Comparison of ENCODE assay signal across 33 cellular contexts in genomic region chr13:59439776-59440428, GRCh38.
DNase-seq lines count a peak whose midpoint lies in the region; FAIRE-seq and TF ChIP-seq lines count a peak whose summit lies in the region.
"Had no signal": no experiment of that assay in that cellular context is flagged by ENCODE, and none has a peak within 500 bp of the region (broad histone marks: within the 10 kb centered on the region; RNA-seq: fewer than 3 reads in every experiment).

No MANE protein-coding gene starts in this region.

- WGBS in endodermal cell (ENCODE audit: insufficient coverage in 1 of 2, insufficient read length in 1 of 2), 2 experiments = 92 to 94% methylated on average over 10 to 29 of the region's 29 CpGs
- 94% methylated on average over 23 to 29 of the region's 29 CpGs for WGBS in small intestine, 3 donors

- TF ChIP-seq CTCF in endodermal cell (conservative IDR thresholded peaks at IDR 0.05) (no peak), kidney (IDR thresholded peaks at IDR 0.05; ENCODE audit: borderline replicate concordance, extremely low read depth, insufficient read depth) (no peak)

- FAIRE-seq in kidney (lab: Jason Lieb, UNC) (no peak), small intestine (lab: Jason Lieb, UNC) (no peak)
- FAIRE-seq: A204.1, A549, D721Med had no signal

- H3K4me1 ChIP-seq in endodermal cell (ENCODE audit: control insufficient read depth, insufficient read depth, low read length) = peaks cover 5% of the 10 kb centered on the region
- no peaks in the 10 kb centered on the region for H3K4me1 ChIP-seq in kidney (ENCODE audit: control insufficient read depth in 1 of 2, insufficient read depth in 1 of 2, low read depth in 1 of 2, low read length in 2 of 2)
- no peaks in the 10 kb centered on the region for H3K4me1 ChIP-seq in small intestine (ENCODE audit: control insufficient read depth in 2 of 2, insufficient read depth in 1 of 2, low read depth in 1 of 2, low read length in 1 of 2)
- H3K4me1 ChIP-seq: A549, Caco-2 had no signal

- no peak overlapping the region for H3K27ac ChIP-seq in endodermal cell (ENCODE audit: low read depth, low read length)
- no peak overlapping the region for H3K27ac ChIP-seq in kidney (ENCODE audit: low read depth in 2 of 2, low read length in 2 of 2)
- H3K27ac ChIP-seq in small intestine (ENCODE audit: low read depth in 1 of 2, low read length in 1 of 2) = no peak overlapping the region
- H3K27ac ChIP-seq: 22Rv1; A549; BLaER1; BLaER1 treated with 17β-estradiol and CSF1 and Interleukin-3, amounts not matched to agents 10 nM and 100 nM; C4-2B had no signal

- H3K27me3 Mint-ChIP-seq in endodermal cell (ENCODE audit: insufficient read depth) = peaks cover 30% of the 10 kb centered on the region
- H3K27me3 Mint-ChIP-seq: B cell had no signal

- no peak for DNase-seq in endodermal cell
- peak; percentile 66 for DNase-seq in kidney
- no peak for DNase-seq in NCI-H1694 treated with DMSO at 0.1 percent for 48 hours (lab: John Stamatoyannopoulos, UW)
- no peak for DNase-seq in small intestine
- DNase-seq: 8988T; ACHN; AML-193; BE2C; C1 segment of cervical spinal cord; Caco-2; Calu3; CD4-positive, alpha-beta memory T cell; CD4-positive, alpha-beta T cell; CD4-positive, CD25-positive, alpha-beta regulatory T cell; CD8-positive, alpha-beta memory T cell; CD8-positive, alpha-beta T cell; COR-L47; DMS 273 treated with DMSO at 0.1 percent for 48 hours; DMS153; DMS53; DMS79; DMS79 treated with DMSO at 0.1 percent for 48 hours; DND-41; EL had no signal

- H3K9me3 Mint-ChIP-seq in endodermal cell = peaks cover 22% of the 10 kb centered on the region

- intact Hi-C loops in kidney (cut with DNase I) = no loop called here

- peak overlapping the region; percentile 39 for H3K4me3 ChIP-seq in endodermal cell (ENCODE audit: low read length)
- H3K4me3 ChIP-seq in kidney (ENCODE audit: low read length in 2 of 2) = no peak overlapping the region
- H3K4me3 ChIP-seq in small intestine (ENCODE audit: low read depth in 1 of 2, low read length in 2 of 2) = no peak overlapping the region
- H3K4me3 ChIP-seq: A549; BLaER1; BLaER1 treated with 17β-estradiol and CSF1 and Interleukin-3, amounts not matched to agents 10 nM and 100 nM had no signal

- no peaks in the 10 kb centered on the region for H3K36me3 ChIP-seq in endodermal cell (ENCODE audit: control insufficient read depth, insufficient read depth, low read length)
- H3K36me3 ChIP-seq in kidney (ENCODE audit: control insufficient read depth in 1 of 2, insufficient read depth in 2 of 2, low read length in 2 of 2) = no peaks in the 10 kb centered on the region
- no peaks in the 10 kb centered on the region for H3K36me3 ChIP-seq in small intestine (ENCODE audit: control insufficient read depth in 2 of 2, insufficient read depth in 2 of 2, low read length in 2 of 2)
- H3K36me3 ChIP-seq: BE2C; BLaER1; BLaER1 treated with 17β-estradiol and CSF1 and Interleukin-3, amounts not matched to agents 10 nM and 100 nM had no signal

- H3K9ac ChIP-seq in endodermal cell (ENCODE audit: extremely low read depth, low read length, poor library complexity, severe bottlenecking) (no peak overlapping the region), kidney (ENCODE audit: low read length in 2 of 2) (no peak overlapping the region)
- H3K9ac ChIP-seq: BLaER1; BLaER1 treated with 17β-estradiol and CSF1 and Interleukin-3, amounts not matched to agents 10 nM and 100 nM had no signal

- no peak overlapping the region for H3K4me3 Mint-ChIP-seq in endodermal cell
- H3K4me3 Mint-ChIP-seq: B cell; CD14-positive monocyte; CD4-positive, alpha-beta memory T cell; CD4-positive, alpha-beta T cell; CD4-positive, CD25-positive, alpha-beta regulatory T cell had no signal

- H3K4me1 Mint-ChIP-seq in endodermal cell = peaks cover 30% of the 10 kb centered on the region
- H3K4me1 Mint-ChIP-seq: B cell, CD14-positive monocyte had no signal

- H3K36me3 Mint-ChIP-seq in endodermal cell (ENCODE audit: low read depth) = peaks cover under 1% of the 10 kb centered on the region
- H3K36me3 Mint-ChIP-seq: CD14-positive monocyte; CD4-positive, CD25-positive, alpha-beta regulatory T cell; CD8-positive, alpha-beta memory T cell; CD8-positive, alpha-beta T cell had no signal

- H3K9me3 ChIP-seq in endodermal cell (ENCODE audit: control insufficient read depth, low read length) = peaks cover 13% of the 10 kb centered on the region
- no peaks in the 10 kb centered on the region for H3K9me3 ChIP-seq in kidney (ENCODE audit: control insufficient read depth in 1 of 2, low read length in 2 of 2)
- no peaks in the 10 kb centered on the region for H3K9me3 ChIP-seq in small intestine (ENCODE audit: control insufficient read depth, low read depth)
- H3K9me3 ChIP-seq: A549, BE2C, Caco-2 had no signal

- H3K27me3 ChIP-seq in endodermal cell (ENCODE audit: control insufficient read depth, insufficient read depth, low read length, poor library complexity, severe bottlenecking) (no peaks in the 10 kb centered on the region), small intestine (ENCODE audit: control insufficient read depth in 2 of 2, insufficient read depth in 2 of 2, low read length in 2 of 2) (no peaks in the 10 kb centered on the region)
- H3K27me3 ChIP-seq: BE2C; BLaER1; BLaER1 treated with 17β-estradiol and CSF1 and Interleukin-3, amounts not matched to agents 10 nM and 100 nM had no signal

- no peak overlapping the region for H3K27ac Mint-ChIP-seq in endodermal cell
- H3K27ac Mint-ChIP-seq: B cell; CD14-positive monocyte; CD4-positive, alpha-beta memory T cell; CD4-positive, alpha-beta T cell; CD4-positive, CD25-positive, alpha-beta regulatory T cell; CD8-positive, alpha-beta memory T cell; CD8-positive, alpha-beta T cell had no signal
